6 cellular contexts compared by ENCODE assay signal in genomic region chr2:79487371-79487770, GRCh38. TPM values are rescaled to one million over a fixed set of nuclear protein-coding genes. Genes with fewer than 3 reads are reported as not detected.
"Had no signal": no experiment of that assay in that cellular context is flagged by ENCODE, and none has a peak within 500 bp of the region (broad histone marks: within the 10 kb centered on the region; RNA-seq: fewer than 3 reads in every experiment).

No MANE protein-coding gene starts in this region.

- FAIRE-seq: K562 had no signal

- H3K9me3 Mint-ChIP-seq: GM23338 had no signal

- H2AFZ ChIP-seq: GM23338 had no signal

- H3K4me3 Mint-ChIP-seq: GM23338 had no signal

- H3K4me3 ChIP-seq: GM23338, K562 had no signal

- H3K27ac Mint-ChIP-seq: GM23338 had no signal

- ATAC-seq: GM23338, K562 had no signal

- H3K4me2 ChIP-seq: GM23338 had no signal

- DNase-seq: H7, HCEC 1CT, IMR-90, KG1 had no signal

- H3K4me1 Mint-ChIP-seq: GM23338 had no signal

RNA-seq across cellular contexts. Expression of gene CTNNA2, which starts 25.5 kb away (rescaled TPM):
- total RNA-seq: IMR-90 had no signal
- polyA plus RNA-seq: IMR-90 had no signal
